Comparison of ENCODE assay signal across 14 cellular contexts in the genomic region with DNA sequence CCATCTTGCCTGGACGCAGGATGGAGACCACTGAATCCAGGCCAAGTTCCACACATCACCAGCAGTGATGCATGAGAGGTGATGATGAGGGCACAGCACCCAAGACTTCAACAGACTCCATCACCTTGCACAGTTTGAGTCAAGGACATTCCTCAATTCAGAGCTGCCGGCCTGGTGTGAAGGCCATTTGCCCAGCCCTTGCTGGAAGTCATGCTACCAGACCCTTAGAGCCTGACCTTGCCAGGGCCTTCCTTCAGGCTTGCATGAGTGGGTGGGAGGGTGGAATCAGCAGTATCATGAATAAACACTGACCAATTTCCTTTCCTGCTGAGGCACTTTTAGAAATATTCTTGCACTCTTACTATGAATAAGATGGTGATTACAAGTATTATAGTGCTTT.
DNase-seq lines count a peak whose midpoint lies in the region; ATAC-seq and TF ChIP-seq lines count a peak whose summit lies in the region.
"Had no signal": no experiment of that assay in that cellular context is flagged by ENCODE, and none has a peak within 500 bp of the region (broad histone marks: within the 10 kb centered on the region; RNA-seq: fewer than 3 reads in every experiment).

No MANE protein-coding gene starts in this region.

- no peak overlapping the region for H2BK5ac ChIP-seq in neuronal stem cell (ENCODE audit: low read length)

- H3K9ac ChIP-seq in neuronal stem cell (ENCODE audit: low read depth, low read length, poor library complexity), result no peak overlapping the region

- H3K4me1 ChIP-seq in right cardiac atrium (ENCODE audit: control insufficient read depth, insufficient read depth, low read length), result no peaks in the 10 kb centered on the region
- peaks cover 14% of the 10 kb centered on the region for H3K4me1 ChIP-seq in left ventricle myocardium inferior
- peaks cover 0 to 2% of the 10 kb centered on the region in 2 donors for H3K4me1 ChIP-seq in neuronal stem cell (ENCODE audit: control insufficient read depth in 2 of 2, insufficient read depth in 1 of 2, low read depth in 1 of 2, low read length in 2 of 2)
- H3K4me1 ChIP-seq: BE2C had no signal

- in situ Hi-C loops in ACHN (cut with HindIII; ENCODE audit: low pct_ligation_motif_present, low pct_unique_long_range_greater_than_20kb, low sequenced_read_pairs), result no loop called here

- H3K4me3 ChIP-seq in right cardiac atrium (ENCODE audit: low read length) (no peak overlapping the region), left ventricle myocardium inferior (no peak overlapping the region), fibroblast of mammary gland (ENCODE audit: control insufficient read depth, low read depth, low read length) (no peak overlapping the region), neuronal stem cell (ENCODE audit: low read length in 2 of 2) (no peak overlapping the region)

- no peak overlapping the region for H3K4me2 ChIP-seq in neuronal stem cell (ENCODE audit: insufficient read depth, low read length, poor library complexity, severe bottlenecking)

- ATAC-seq in right cardiac atrium, result peak; percentile 33 to 46
- ATAC-seq in HG03280 (IDR thresholded peaks at IDR 0.05; ENCODE audit: unreplicated experiment), result no peak
- ATAC-seq: HepG2 had no signal

- H4K8ac ChIP-seq in neuronal stem cell (ENCODE audit: low read depth, low read length), result no peak overlapping the region

- no peaks in the 10 kb centered on the region for H3K79me1 ChIP-seq in neuronal stem cell (ENCODE audit: low read depth, low read length)

- H3K14ac ChIP-seq in neuronal stem cell (ENCODE audit: low read length), result no peak overlapping the region

- no peaks in the 10 kb centered on the region for H3K9me3 ChIP-seq in right cardiac atrium (ENCODE audit: control insufficient read depth, low read length)
- peaks cover 22% of the 10 kb centered on the region for H3K9me3 ChIP-seq in left ventricle myocardium inferior (replicated peaks)
- no peaks in the 10 kb centered on the region for H3K9me3 ChIP-seq in neuronal stem cell (replicated peaks in 1 of 2; ENCODE audit: control insufficient read depth in 2 of 2, insufficient read depth in 1 of 2, low read depth in 1 of 2, low read length in 2 of 2)
- H3K9me3 ChIP-seq: BE2C had no signal

- WGBS in right cardiac atrium, result 73% methylated on average over 2 of the region's 2 CpGs
- no CpG with 5 or more reads among the region's 2 CpGs for WGBS in neuronal stem cell (ENCODE audit: extremely low coverage in 2 of 2, insufficient read length in 2 of 2, insufficient replicate concordance in 1 of 2), 2 donors

- no peak overlapping the region for H3K23ac ChIP-seq in neuronal stem cell (ENCODE audit: low read depth, low read length, poor library complexity)

- TF ChIP-seq CTCF in left ventricle myocardium inferior (IDR thresholded peaks at IDR 0.05; ENCODE audit: borderline replicate concordance), result no peak
- no peak for TF ChIP-seq CTCF in fibroblast of mammary gland (conservative IDR thresholded peaks at IDR 0.05; ENCODE audit: control insufficient read depth, insufficient read depth, low read depth, low read length)

- no peak overlapping the region for H2BK12ac ChIP-seq in neuronal stem cell (ENCODE audit: low read length)

- H3K27me3 ChIP-seq in right cardiac atrium (ENCODE audit: control insufficient read depth, insufficient read depth), result peaks cover 4% of the 10 kb centered on the region
- H3K27me3 ChIP-seq in left ventricle myocardium inferior (ENCODE audit: low read depth), result peaks cover 31% of the 10 kb centered on the region
- H3K27me3 ChIP-seq in neuronal stem cell (ENCODE audit: control insufficient read depth in 3 of 3, insufficient read depth in 3 of 3, low read depth in 1 of 3, low read length in 3 of 3), result no peaks in the 10 kb centered on the region
- H3K27me3 ChIP-seq: BE2C had no signal

- H2BK15ac ChIP-seq in neuronal stem cell (ENCODE audit: low read length), result no peak overlapping the region

- no peak overlapping the region for H2BK120ac ChIP-seq in neuronal stem cell (ENCODE audit: low read depth, low read length)

- H3K4ac ChIP-seq in neuronal stem cell (ENCODE audit: low read length), result no peak overlapping the region

- intact Hi-C loops in right cardiac atrium (cut with DNase I), result no loop called here
- intact Hi-C loops in left ventricle myocardium inferior (cut with micrococcal nuclease), result no loop called here

- DNase-seq in right cardiac atrium, result peak in 1 of 3 donors; percentile 7
- DNase-seq in left ventricle myocardium inferior, result no peak
- DNase-seq in fibroblast of mammary gland (ENCODE audit: low read depth), result peak; percentile 38
- DNase-seq in neuronal stem cell (ENCODE audit: low spot score), result no peak
- no peak for DNase-seq in ACHN
- DNase-seq in Ammon's horn (ENCODE audit: low spot score), result no peak
- DNase-seq: BE2C, DMS53, GF-D8, HCEC 1CT, HFFc6 had no signal

- H3K36me3 ChIP-seq in left ventricle myocardium inferior (no peaks in the 10 kb centered on the region), neuronal stem cell (replicated peaks in 1 of 2; ENCODE audit: control insufficient read depth in 2 of 2, insufficient read depth in 2 of 2, low read length in 2 of 2) (no peaks in the 10 kb centered on the region)
- H3K36me3 ChIP-seq: BE2C had no signal

- H3K27ac ChIP-seq in right cardiac atrium (ENCODE audit: low read length), result no peak overlapping the region
- H3K27ac ChIP-seq in left ventricle myocardium inferior (replicated peaks), result no peak overlapping the region
- H3K27ac ChIP-seq in neuronal stem cell (replicated peaks; ENCODE audit: low read length), result no peak overlapping the region
- H3K27ac ChIP-seq: 22Rv1 had no signal

- H4K91ac ChIP-seq in neuronal stem cell (ENCODE audit: low read depth, low read length, poor library complexity), result no peak overlapping the region

- H2AFZ ChIP-seq in neuronal stem cell (ENCODE audit: low read length), result no peak overlapping the region

- no peak overlapping the region for H2AK5ac ChIP-seq in neuronal stem cell (ENCODE audit: low read depth, low read length)

- H3K18ac ChIP-seq in neuronal stem cell (ENCODE audit: low read length), result peak overlapping the region; percentile 58
